ENCODE assay signal across 10 cellular contexts in genomic region chr5:14212838-14213237, GRCh38.
DNase-seq lines count a peak whose midpoint lies in the region; ATAC-seq and TF ChIP-seq lines count a peak whose summit lies in the region.
"Had no signal": no experiment of that assay in that cellular context is flagged by ENCODE, and none has a peak within 500 bp of the region (broad histone marks: within the 10 kb centered on the region; RNA-seq: fewer than 3 reads in every experiment).

No MANE protein-coding gene starts in this region.

- POLR2A ChIA-PET in WTC11 (lab: Charles Lee): no interaction called here

- no peaks in the 10 kb centered on the region for H3K9me3 ChIP-seq in spleen

- CTCF ChIA-PET in WTC11 (lab: Charles Lee): interaction anchor here (1.0 to 1.7 kb wide), 3 partner anchors 46 to 65 kb away, joined by 3 to 9 read pairs (median 4); no protein-coding TSS in a partner anchor

- H3K27me3 ChIP-seq in spleen (replicated peaks in 1 of 7): no peaks in the 10 kb centered on the region

- no peak overlapping the region for H3K4me3 Mint-ChIP-seq in WTC11
- no peak overlapping the region for H3K4me3 Mint-ChIP-seq in T-helper 2 cell treated with Interferon-gamma antibody and Interleukin-4, amounts not matched to agents 5 μg/mL and 100 μg/mL, for 36 hours
- H3K4me3 Mint-ChIP-seq: activated T-cell treated with anti-CD3 and anti-CD28 coated beads, Interleukin-2, amount 50 U/mL, for 24 hours had no signal

- peaks cover 60% of the 10 kb centered on the region for H3K4me1 Mint-ChIP-seq in WTC11
- H3K4me1 Mint-ChIP-seq in T-helper 2 cell treated with Interferon-gamma antibody and Interleukin-4, amounts not matched to agents 5 μg/mL and 100 μg/mL, for 36 hours (ENCODE audit: low read depth): peaks cover 4% of the 10 kb centered on the region

- H3K4me3 ChIP-seq in spleen: peak overlapping the region in 1 of 8 donors; percentile 3
- H3K4me3 ChIP-seq: skin epidermis had no signal

- peaks cover 7 to 84% (median 66%) of the 10 kb centered on the region in 6 donors for H3K4me1 ChIP-seq in spleen

- 31 to 45% (median 39%) methylated on average over 4 of the region's 4 CpGs for WGBS in spleen, 5 donors

- ATAC-seq in GM19324 (IDR thresholded peaks at IDR 0.05; ENCODE audit: low FRiP score, unreplicated experiment): peak; percentile 30
- ATAC-seq in HG02938 (IDR thresholded peaks at IDR 0.05; ENCODE audit: unreplicated experiment): peak; percentile 36
- ATAC-seq in WTC11: no peak

- H3K36me3 Mint-ChIP-seq in WTC11: no peaks in the 10 kb centered on the region
- no peaks in the 10 kb centered on the region for H3K36me3 Mint-ChIP-seq in T-helper 2 cell treated with Interferon-gamma antibody and Interleukin-4, amounts not matched to agents 5 μg/mL and 100 μg/mL, for 36 hours (ENCODE audit: low read depth)

- peak overlapping the region in 6 of 8 donors; percentile 30 to 78 (median 62) for H3K27ac ChIP-seq in spleen
- H3K27ac ChIP-seq: skin epidermis had no signal

- TF ChIP-seq POLR2A in spleen (IDR thresholded peaks at IDR 0.05): no peak

- H3K36me3 ChIP-seq in spleen: no peaks in the 10 kb centered on the region

- intact Hi-C loops in spleen (cut with DNase I; ENCODE audit: low total_unique reads): loop anchor here (10.0 kb wide), 1 partner anchor 52 kb away; no protein-coding TSS in a partner anchor

- H3K27me3 Mint-ChIP-seq in WTC11 (ENCODE audit: low read depth): no peaks in the 10 kb centered on the region
- peaks cover 3% of the 10 kb centered on the region for H3K27me3 Mint-ChIP-seq in T-helper 2 cell treated with Interferon-gamma antibody and Interleukin-4, amounts not matched to agents 5 μg/mL and 100 μg/mL, for 36 hours (ENCODE audit: low read depth)

- no peaks in the 10 kb centered on the region for H3K9me3 Mint-ChIP-seq in WTC11
- no peaks in the 10 kb centered on the region for H3K9me3 Mint-ChIP-seq in T-helper 2 cell treated with Interferon-gamma antibody and Interleukin-4, amounts not matched to agents 5 μg/mL and 100 μg/mL, for 36 hours
- H3K9me3 Mint-ChIP-seq: activated T-cell treated with anti-CD3 and anti-CD28 coated beads, Interleukin-2, amount 50 U/mL, for 24 hours had no signal

- TF ChIP-seq CTCF in WTC11 (IDR thresholded peaks at IDR 0.05): no peak
- TF ChIP-seq CTCF in spleen (IDR thresholded peaks at IDR 0.05 in 8 of 11, conservative IDR thresholded peaks at IDR 0.05 in 3 of 11): no peak

- DNase-seq in WTC11 (ENCODE audit: low spot score) (no peak), spleen (no peak), T-helper 1 cell (no peak), cerebellum (ENCODE audit: low spot score) (no peak), foreskin melanocyte (no peak)
- DNase-seq in T-helper 2 cell treated with Interferon-gamma antibody and Interleukin-4, amounts not matched to agents 5 μg/mL and 100 μg/mL, for 36 hours (ENCODE audit: low spot score): no peak
- DNase-seq: activated T-cell treated with anti-CD3 and anti-CD28 coated beads, Interleukin-2, amount 50 U/mL, for 24 hours had no signal

- H3K27ac Mint-ChIP-seq in WTC11: peak overlapping the region; percentile 2; the same call in 1 of the 2 replicates
- no peak overlapping the region for H3K27ac Mint-ChIP-seq in T-helper 2 cell treated with Interferon-gamma antibody and Interleukin-4, amounts not matched to agents 5 μg/mL and 100 μg/mL, for 36 hours
- H3K27ac Mint-ChIP-seq: activated T-cell treated with anti-CD3 and anti-CD28 coated beads, Interleukin-2, amount 50 U/mL, for 24 hours had no signal

TF ChIP-seq in WTC11, 78 proteins besides CTCF, POLR2A, EP300 and RAD21:
- TF ChIP-seq TP53 (CRISPR knock-in tag; IDR thresholded peaks at IDR 0.05) (no peak), ZBTB21 (CRISPR knock-in tag; IDR thresholded peaks at IDR 0.05; ENCODE audit: borderline replicate concordance) (no peak), ZNF138 (CRISPR knock-in tag; conservative IDR thresholded peaks at IDR 0.05) (no peak), NFYB (CRISPR knock-in tag; conservative IDR thresholded peaks at IDR 0.05; ENCODE audit: low read depth) (no peak), GABPB1 (CRISPR knock-in tag; IDR thresholded peaks at IDR 0.05) (no peak), MXD4 (CRISPR knock-in tag; IDR thresholded peaks at IDR 0.05; ENCODE audit: borderline replicate concordance) (no peak), ZNF671 (CRISPR knock-in tag; IDR thresholded peaks at IDR 0.05) (no peak), ZNF532 (CRISPR knock-in tag; IDR thresholded peaks at IDR 0.05; ENCODE audit: borderline replicate concordance) (no peak), NR1H2 (CRISPR knock-in tag; IDR thresholded peaks at IDR 0.05) (no peak), CREM (CRISPR knock-in tag; IDR thresholded peaks at IDR 0.05) (no peak), USF2 (CRISPR knock-in tag; IDR thresholded peaks at IDR 0.05) (no peak), FOXK1 (CRISPR knock-in tag; IDR thresholded peaks at IDR 0.05) (no peak), NR2C2 (CRISPR knock-in tag; IDR thresholded peaks at IDR 0.05) (no peak)
TF ChIP-seq in WTC11: peak in this region for 0.
